ENCODE assay signal across 1 cellular context in the genomic region with DNA sequence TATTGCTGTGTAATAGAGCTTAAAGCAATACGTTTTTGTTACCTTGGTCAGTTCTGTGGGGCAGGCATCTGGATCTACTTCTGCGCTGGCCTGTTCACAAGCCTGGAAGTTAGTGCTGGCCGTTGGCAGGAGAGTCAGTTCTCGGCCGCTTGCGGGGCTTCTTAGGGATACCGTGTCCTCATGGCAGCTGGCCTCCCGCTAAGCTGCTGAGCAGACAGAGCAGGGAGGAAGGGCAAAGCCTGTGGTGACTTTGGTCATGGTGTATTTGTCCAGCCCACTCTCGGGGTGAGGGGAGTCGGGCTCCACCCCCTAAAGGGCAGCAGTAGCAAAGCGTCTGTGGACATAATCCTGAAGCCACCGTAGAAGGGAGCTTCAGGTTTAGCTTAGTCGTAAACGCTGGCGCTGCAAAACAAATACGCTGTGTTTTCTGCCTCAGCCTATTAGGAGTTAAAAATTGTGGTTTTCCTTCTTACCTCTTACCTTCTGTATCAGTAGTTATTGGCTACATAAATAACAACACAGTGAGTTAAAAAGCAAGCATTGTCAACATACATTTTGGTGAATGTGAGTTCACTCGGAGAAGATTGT.
TF ChIP-seq lines count a peak whose summit lies in the region.

No MANE protein-coding gene starts in this region.

TF ChIP-seq in HepG2, 621 proteins besides CTCF, POLR2A, EP300 and RAD21 (continued from another document and continues in another):
- TF ChIP-seq, protein P1, sequence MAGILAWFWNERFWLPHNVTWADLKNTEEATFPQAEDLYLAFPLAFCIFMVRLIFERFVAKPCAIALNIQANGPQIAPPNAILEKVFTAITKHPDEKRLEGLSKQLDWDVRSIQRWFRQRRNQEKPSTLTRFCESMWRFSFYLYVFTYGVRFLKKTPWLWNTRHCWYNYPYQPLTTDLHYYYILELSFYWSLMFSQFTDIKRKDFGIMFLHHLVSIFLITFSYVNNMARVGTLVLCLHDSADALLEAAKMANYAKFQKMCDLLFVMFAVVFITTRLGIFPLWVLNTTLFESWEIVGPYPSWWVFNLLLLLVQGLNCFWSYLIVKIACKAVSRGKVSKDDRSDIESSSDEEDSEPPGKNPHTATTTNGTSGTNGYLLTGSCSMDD (CRISPR knock-in tag; IDR thresholded peaks at IDR 0.05): no peak
- TF ChIP-seq BCL6 (CRISPR knock-in tag; IDR thresholded peaks at IDR 0.05) (0 out of 2 replicates have a peak, but pooled peaks have one; percentile 13), BRD4 (CRISPR knock-in tag; IDR thresholded peaks at IDR 0.05) (no peak), ASH2L (IDR thresholded peaks at IDR 0.05; ENCODE audit: insufficient read length, low read depth, low read length) (peak; percentile 53), RBFOX2 (IDR thresholded peaks at IDR 0.05; ENCODE audit: low read depth, low read length) (no peak), LCORL (IDR thresholded peaks at IDR 0.05) (no peak), LCORL (CRISPR knock-in tag; IDR thresholded peaks at IDR 0.05) (0 out of 2 replicates have a peak, but pooled peaks have one; percentile 30), KLF15 (CRISPR knock-in tag; IDR thresholded peaks at IDR 0.05; ENCODE audit: borderline replicate concordance) (no peak), MXI1 (IDR thresholded peaks at IDR 0.05; ENCODE audit: borderline replicate concordance, low read depth, low read length) (no peak), HDAC2 (CRISPR knock-in tag; IDR thresholded peaks at IDR 0.05) (peak; percentile 37; the same call in 1 of the 2 replicates), ZNF572 (CRISPR knock-in tag; IDR thresholded peaks at IDR 0.05) (no peak), GZF1 (CRISPR knock-in tag; IDR thresholded peaks at IDR 0.05) (no peak), ZMYM3 (CRISPR knock-in tag; IDR thresholded peaks at IDR 0.05) (0 out of 2 replicates have a peak, but pooled peaks have one; percentile 22), HOXA5 (CRISPR knock-in tag; IDR thresholded peaks at IDR 0.05) (0 out of 2 replicates have a peak, but pooled peaks have one; percentile 28), MXD4 (CRISPR knock-in tag; IDR thresholded peaks at IDR 0.05) (no peak), ZNF230 (CRISPR knock-in tag; IDR thresholded peaks at IDR 0.05) (no peak), ZNF652 (CRISPR knock-in tag; IDR thresholded peaks at IDR 0.05; ENCODE audit: borderline replicate concordance, low read depth) (peak; percentile 65), ZNF850 (CRISPR knock-in tag; conservative IDR thresholded peaks at IDR 0.05) (no peak), ZNF644 (CRISPR knock-in tag; IDR thresholded peaks at IDR 0.05; ENCODE audit: low read depth) (no peak), XRCC5 (optimal IDR thresholded peaks at IDR 0.05; ENCODE audit: low read length) (peak; percentile 23), ZNF292 (CRISPR knock-in tag; IDR thresholded peaks at IDR 0.05; ENCODE audit: borderline replicate concordance, low read depth) (peak; percentile 54; the same call in 1 of the 2 replicates), ZNF143 (CRISPR knock-in tag; IDR thresholded peaks at IDR 0.05) (no peak), ZNF225 (CRISPR knock-in tag; IDR thresholded peaks at IDR 0.05) (no peak), ZNF598 (CRISPR knock-in tag; IDR thresholded peaks at IDR 0.05; ENCODE audit: borderline replicate concordance) (0 out of 2 replicates have a peak, but pooled peaks have one; percentile 18), SP4 (CRISPR knock-in tag; IDR thresholded peaks at IDR 0.05) (peak; percentile 44; the same call in 1 of the 2 replicates)
- TF ChIP-seq, protein P2, sequence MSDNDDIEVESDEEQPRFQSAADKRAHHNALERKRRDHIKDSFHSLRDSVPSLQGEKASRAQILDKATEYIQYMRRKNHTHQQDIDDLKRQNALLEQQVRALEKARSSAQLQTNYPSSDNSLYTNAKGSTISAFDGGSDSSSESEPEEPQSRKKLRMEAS (IDR thresholded peaks at IDR 0.05): peak; percentile 44; the same call in 1 of the 2 replicates
- TF ChIP-seq, protein P3, sequence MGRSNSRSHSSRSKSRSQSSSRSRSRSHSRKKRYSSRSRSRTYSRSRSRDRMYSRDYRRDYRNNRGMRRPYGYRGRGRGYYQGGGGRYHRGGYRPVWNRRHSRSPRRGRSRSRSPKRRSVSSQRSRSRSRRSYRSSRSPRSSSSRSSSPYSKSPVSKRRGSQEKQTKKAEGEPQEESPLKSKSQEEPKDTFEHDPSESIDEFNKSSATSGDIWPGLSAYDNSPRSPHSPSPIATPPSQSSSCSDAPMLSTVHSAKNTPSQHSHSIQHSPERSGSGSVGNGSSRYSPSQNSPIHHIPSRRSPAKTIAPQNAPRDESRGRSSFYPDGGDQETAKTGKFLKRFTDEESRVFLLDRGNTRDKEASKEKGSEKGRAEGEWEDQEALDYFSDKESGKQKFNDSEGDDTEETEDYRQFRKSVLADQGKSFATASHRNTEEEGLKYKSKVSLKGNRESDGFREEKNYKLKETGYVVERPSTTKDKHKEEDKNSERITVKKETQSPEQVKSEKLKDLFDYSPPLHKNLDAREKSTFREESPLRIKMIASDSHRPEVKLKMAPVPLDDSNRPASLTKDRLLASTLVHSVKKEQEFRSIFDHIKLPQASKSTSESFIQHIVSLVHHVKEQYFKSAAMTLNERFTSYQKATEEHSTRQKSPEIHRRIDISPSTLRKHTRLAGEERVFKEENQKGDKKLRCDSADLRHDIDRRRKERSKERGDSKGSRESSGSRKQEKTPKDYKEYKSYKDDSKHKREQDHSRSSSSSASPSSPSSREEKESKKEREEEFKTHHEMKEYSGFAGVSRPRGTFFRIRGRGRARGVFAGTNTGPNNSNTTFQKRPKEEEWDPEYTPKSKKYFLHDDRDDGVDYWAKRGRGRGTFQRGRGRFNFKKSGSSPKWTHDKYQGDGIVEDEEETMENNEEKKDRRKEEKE (IDR thresholded peaks at IDR 0.05): no peak
- TF ChIP-seq, protein P4, sequence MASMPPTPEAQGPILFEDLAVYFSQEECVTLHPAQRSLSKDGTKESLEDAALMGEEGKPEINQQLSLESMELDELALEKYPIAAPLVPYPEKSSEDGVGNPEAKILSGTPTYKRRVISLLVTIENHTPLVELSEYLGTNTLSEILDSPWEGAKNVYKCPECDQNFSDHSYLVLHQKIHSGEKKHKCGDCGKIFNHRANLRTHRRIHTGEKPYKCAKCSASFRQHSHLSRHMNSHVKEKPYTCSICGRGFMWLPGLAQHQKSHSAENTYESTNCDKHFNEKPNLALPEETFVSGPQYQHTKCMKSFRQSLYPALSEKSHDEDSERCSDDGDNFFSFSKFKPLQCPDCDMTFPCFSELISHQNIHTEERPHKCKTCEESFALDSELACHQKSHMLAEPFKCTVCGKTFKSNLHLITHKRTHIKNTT (CRISPR knock-in tag; IDR thresholded peaks at IDR 0.05): no peak
- TF ChIP-seq, protein P5, sequence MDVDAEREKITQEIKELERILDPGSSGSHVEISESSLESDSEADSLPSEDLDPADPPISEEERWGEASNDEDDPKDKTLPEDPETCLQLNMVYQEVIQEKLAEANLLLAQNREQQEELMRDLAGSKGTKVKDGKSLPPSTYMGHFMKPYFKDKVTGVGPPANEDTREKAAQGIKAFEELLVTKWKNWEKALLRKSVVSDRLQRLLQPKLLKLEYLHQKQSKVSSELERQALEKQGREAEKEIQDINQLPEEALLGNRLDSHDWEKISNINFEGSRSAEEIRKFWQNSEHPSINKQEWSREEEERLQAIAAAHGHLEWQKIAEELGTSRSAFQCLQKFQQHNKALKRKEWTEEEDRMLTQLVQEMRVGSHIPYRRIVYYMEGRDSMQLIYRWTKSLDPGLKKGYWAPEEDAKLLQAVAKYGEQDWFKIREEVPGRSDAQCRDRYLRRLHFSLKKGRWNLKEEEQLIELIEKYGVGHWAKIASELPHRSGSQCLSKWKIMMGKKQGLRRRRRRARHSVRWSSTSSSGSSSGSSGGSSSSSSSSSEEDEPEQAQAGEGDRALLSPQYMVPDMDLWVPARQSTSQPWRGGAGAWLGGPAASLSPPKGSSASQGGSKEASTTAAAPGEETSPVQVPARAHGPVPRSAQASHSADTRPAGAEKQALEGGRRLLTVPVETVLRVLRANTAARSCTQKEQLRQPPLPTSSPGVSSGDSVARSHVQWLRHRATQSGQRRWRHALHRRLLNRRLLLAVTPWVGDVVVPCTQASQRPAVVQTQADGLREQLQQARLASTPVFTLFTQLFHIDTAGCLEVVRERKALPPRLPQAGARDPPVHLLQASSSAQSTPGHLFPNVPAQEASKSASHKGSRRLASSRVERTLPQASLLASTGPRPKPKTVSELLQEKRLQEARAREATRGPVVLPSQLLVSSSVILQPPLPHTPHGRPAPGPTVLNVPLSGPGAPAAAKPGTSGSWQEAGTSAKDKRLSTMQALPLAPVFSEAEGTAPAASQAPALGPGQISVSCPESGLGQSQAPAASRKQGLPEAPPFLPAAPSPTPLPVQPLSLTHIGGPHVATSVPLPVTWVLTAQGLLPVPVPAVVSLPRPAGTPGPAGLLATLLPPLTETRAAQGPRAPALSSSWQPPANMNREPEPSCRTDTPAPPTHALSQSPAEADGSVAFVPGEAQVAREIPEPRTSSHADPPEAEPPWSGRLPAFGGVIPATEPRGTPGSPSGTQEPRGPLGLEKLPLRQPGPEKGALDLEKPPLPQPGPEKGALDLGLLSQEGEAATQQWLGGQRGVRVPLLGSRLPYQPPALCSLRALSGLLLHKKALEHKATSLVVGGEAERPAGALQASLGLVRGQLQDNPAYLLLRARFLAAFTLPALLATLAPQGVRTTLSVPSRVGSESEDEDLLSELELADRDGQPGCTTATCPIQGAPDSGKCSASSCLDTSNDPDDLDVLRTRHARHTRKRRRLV (CRISPR knock-in tag; IDR thresholded peaks at IDR 0.05): no peak
- TF ChIP-seq, protein P6, sequence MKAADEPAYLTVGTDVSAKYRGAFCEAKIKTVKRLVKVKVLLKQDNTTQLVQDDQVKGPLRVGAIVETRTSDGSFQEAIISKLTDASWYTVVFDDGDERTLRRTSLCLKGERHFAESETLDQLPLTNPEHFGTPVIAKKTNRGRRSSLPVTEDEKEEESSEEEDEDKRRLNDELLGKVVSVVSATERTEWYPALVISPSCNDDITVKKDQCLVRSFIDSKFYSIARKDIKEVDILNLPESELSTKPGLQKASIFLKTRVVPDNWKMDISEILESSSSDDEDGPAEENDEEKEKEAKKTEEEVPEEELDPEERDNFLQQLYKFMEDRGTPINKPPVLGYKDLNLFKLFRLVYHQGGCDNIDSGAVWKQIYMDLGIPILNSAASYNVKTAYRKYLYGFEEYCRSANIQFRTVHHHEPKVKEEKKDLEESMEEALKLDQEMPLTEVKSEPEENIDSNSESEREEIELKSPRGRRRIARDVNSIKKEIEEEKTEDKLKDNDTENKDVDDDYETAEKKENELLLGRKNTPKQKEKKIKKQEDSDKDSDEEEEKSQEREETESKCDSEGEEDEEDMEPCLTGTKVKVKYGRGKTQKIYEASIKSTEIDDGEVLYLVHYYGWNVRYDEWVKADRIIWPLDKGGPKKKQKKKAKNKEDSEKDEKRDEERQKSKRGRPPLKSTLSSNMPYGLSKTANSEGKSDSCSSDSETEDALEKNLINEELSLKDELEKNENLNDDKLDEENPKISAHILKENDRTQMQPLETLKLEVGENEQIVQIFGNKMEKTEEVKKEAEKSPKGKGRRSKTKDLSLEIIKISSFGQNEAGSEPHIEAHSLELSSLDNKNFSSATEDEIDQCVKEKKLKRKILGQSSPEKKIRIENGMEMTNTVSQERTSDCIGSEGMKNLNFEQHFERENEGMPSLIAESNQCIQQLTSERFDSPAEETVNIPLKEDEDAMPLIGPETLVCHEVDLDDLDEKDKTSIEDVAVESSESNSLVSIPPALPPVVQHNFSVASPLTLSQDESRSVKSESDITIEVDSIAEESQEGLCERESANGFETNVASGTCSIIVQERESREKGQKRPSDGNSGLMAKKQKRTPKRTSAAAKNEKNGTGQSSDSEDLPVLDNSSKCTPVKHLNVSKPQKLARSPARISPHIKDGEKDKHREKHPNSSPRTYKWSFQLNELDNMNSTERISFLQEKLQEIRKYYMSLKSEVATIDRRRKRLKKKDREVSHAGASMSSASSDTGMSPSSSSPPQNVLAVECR (CRISPR knock-in tag; IDR thresholded peaks at IDR 0.05; ENCODE audit: borderline replicate concordance): peak; percentile 49; the same call in 1 of the 2 replicates
- TF ChIP-seq, protein P7, sequence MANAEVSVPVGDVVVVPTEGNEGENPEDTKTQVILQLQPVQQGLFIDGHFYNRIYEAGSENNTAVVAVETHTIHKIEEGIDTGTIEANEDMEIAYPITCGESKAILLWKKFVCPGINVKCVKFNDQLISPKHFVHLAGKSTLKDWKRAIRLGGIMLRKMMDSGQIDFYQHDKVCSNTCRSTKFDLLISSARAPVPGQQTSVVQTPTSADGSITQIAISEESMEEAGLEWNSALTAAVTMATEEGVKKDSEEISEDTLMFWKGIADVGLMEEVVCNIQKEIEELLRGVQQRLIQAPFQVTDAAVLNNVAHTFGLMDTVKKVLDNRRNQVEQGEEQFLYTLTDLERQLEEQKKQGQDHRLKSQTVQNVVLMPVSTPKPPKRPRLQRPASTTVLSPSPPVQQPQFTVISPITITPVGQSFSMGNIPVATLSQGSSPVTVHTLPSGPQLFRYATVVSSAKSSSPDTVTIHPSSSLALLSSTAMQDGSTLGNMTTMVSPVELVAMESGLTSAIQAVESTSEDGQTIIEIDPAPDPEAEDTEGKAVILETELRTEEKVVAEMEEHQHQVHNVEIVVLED (CRISPR knock-in tag; IDR thresholded peaks at IDR 0.05; ENCODE audit: borderline replicate concordance): peak; percentile 36; the same call in 1 of the 2 replicates
- TF ChIP-seq, protein P8, sequence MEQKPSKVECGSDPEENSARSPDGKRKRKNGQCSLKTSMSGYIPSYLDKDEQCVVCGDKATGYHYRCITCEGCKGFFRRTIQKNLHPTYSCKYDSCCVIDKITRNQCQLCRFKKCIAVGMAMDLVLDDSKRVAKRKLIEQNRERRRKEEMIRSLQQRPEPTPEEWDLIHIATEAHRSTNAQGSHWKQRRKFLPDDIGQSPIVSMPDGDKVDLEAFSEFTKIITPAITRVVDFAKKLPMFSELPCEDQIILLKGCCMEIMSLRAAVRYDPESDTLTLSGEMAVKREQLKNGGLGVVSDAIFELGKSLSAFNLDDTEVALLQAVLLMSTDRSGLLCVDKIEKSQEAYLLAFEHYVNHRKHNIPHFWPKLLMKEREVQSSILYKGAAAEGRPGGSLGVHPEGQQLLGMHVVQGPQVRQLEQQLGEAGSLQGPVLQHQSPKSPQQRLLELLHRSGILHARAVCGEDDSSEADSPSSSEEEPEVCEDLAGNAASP (CRISPR knock-in tag; IDR thresholded peaks at IDR 0.05; ENCODE audit: borderline replicate concordance): peak; percentile 18; the same call in 1 of the 2 replicates
- TF ChIP-seq, protein P9, sequence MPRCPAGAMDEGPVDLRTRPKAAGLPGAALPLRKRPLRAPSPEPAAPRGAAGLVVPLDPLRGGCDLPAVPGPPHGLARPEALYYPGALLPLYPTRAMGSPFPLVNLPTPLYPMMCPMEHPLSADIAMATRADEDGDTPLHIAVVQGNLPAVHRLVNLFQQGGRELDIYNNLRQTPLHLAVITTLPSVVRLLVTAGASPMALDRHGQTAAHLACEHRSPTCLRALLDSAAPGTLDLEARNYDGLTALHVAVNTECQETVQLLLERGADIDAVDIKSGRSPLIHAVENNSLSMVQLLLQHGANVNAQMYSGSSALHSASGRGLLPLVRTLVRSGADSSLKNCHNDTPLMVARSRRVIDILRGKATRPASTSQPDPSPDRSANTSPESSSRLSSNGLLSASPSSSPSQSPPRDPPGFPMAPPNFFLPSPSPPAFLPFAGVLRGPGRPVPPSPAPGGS (CRISPR knock-in tag; IDR thresholded peaks at IDR 0.05): no peak
- TF ChIP-seq, protein P10, sequence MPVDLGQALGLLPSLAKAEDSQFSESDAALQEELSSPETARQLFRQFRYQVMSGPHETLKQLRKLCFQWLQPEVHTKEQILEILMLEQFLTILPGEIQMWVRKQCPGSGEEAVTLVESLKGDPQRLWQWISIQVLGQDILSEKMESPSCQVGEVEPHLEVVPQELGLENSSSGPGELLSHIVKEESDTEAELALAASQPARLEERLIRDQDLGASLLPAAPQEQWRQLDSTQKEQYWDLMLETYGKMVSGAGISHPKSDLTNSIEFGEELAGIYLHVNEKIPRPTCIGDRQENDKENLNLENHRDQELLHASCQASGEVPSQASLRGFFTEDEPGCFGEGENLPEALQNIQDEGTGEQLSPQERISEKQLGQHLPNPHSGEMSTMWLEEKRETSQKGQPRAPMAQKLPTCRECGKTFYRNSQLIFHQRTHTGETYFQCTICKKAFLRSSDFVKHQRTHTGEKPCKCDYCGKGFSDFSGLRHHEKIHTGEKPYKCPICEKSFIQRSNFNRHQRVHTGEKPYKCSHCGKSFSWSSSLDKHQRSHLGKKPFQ (CRISPR knock-in tag; IDR thresholded peaks at IDR 0.05; ENCODE audit: insufficient replicate concordance): no peak
